ENCODE assay signal across 21 cellular contexts in genomic region chr6:166109608-166110007, GRCh38. TPM values are rescaled to one million over a fixed set of nuclear protein-coding genes. Genes with fewer than 3 reads are reported as not detected.
A peak's percentile ranks its signal among the peaks of the same experiment; 100 is the strongest.
DNase-seq lines count a peak whose midpoint lies in the region; ATAC-seq and TF ChIP-seq lines count a peak whose summit lies in the region.
"Had no signal": no experiment of that assay in that cellular context is flagged by ENCODE, and none has a peak within 500 bp of the region (broad histone marks: within the 10 kb centered on the region; RNA-seq: fewer than 3 reads in every experiment).

No MANE protein-coding gene starts in this region.

- intact Hi-C loops in mucosa of descending colon (cut with DNase I, micrococcal nuclease) = no loop called here
- intact Hi-C loops in psoas muscle (cut with DNase I) = loop anchor here in 1 of 2 donors (10.0 kb wide), 1 partner anchor 675 kb away; no protein-coding TSS in a partner anchor
- intact Hi-C loops in natural killer cell (cut with micrococcal nuclease) = no loop called here

- TF ChIP-seq CTCF in GM12865 (IDR thresholded peaks at IDR 0.05; ENCODE audit: insufficient read depth, low read depth, low read length, missing control alignments) (no peak), KMS-11 (conservative IDR thresholded peaks at IDR 0.05; ENCODE audit: low read depth, low read length) (no peak), mucosa of descending colon (IDR thresholded peaks at IDR 0.05) (no peak), psoas muscle (IDR thresholded peaks at IDR 0.05) (no peak), natural killer cell (IDR thresholded peaks at IDR 0.05) (no peak)

- 68 to 80% (median 72%) methylated on average over 2 of the region's 2 CpGs for WGBS in psoas muscle, 3 donors

- H3K4me3 Mint-ChIP-seq in natural killer cell = no peak overlapping the region
- H3K4me3 Mint-ChIP-seq: CD4-positive, alpha-beta memory T cell had no signal

- no peaks in the 10 kb centered on the region for H3K9me3 Mint-ChIP-seq in natural killer cell
- H3K9me3 Mint-ChIP-seq: CD4-positive, alpha-beta memory T cell had no signal

- H3K4me3 ChIP-seq in GM12865 (ENCODE audit: low read depth, low read length) (no peak overlapping the region), KMS-11 (IDR thresholded peaks at IDR 0.05; ENCODE audit: insufficient read depth, low read depth, low read length) (no peak overlapping the region), mucosa of descending colon (no peak overlapping the region), psoas muscle (no peak overlapping the region)
- H3K4me3 ChIP-seq: K562, SK-N-MC had no signal

- H3K79me2 ChIP-seq in KMS-11 (ENCODE audit: insufficient read depth, low read depth) = no peaks in the 10 kb centered on the region

- H3K9me3 ChIP-seq in mucosa of descending colon (no peaks in the 10 kb centered on the region), psoas muscle (no peaks in the 10 kb centered on the region)
- H3K9me3 ChIP-seq: BE2C had no signal

- ATAC-seq in GM18868 (IDR thresholded peaks at IDR 0.05; ENCODE audit: unreplicated experiment) (peak; percentile 79), GM21786 (IDR thresholded peaks at IDR 0.05; ENCODE audit: unreplicated experiment) (peak; percentile 60), mucosa of descending colon (no peak), psoas muscle (no peak), natural killer cell (no peak)
- ATAC-seq: K562 had no signal

- peak; percentile 34 for DNase-seq in GM12865 (ENCODE audit: low read depth)
- no peak for DNase-seq in activated CD4-positive, alpha-beta T cell treated with anti-CD3 and anti-CD28 coated beads for 1 hour
- no peak for DNase-seq in mucosa of descending colon
- DNase-seq in psoas muscle = no peak
- no peak for DNase-seq in natural killer cell
- DNase-seq: BE2C; Calu3; CD4-positive, alpha-beta memory T cell; H7; NCI-H1048; NCI-H1694; NCI-H345; NCI-H526 treated with DMSO at 0.1 percent for 48 hours; Right ventricle myocardium superior had no signal

- no peak overlapping the region for H2AFZ ChIP-seq in KMS-11 (ENCODE audit: low read depth)

- H3K36me3 ChIP-seq in KMS-11 (ENCODE audit: insufficient read depth) (no peaks in the 10 kb centered on the region), mucosa of descending colon (ENCODE audit: low read depth) (no peaks in the 10 kb centered on the region), psoas muscle (ENCODE audit: insufficient read depth in 1 of 2, low read depth in 1 of 2) (no peaks in the 10 kb centered on the region)
- H3K36me3 ChIP-seq: BE2C had no signal

- no peaks in the 10 kb centered on the region for H3K36me3 Mint-ChIP-seq in natural killer cell
- H3K36me3 Mint-ChIP-seq: CD4-positive, alpha-beta memory T cell had no signal

- H3K27ac Mint-ChIP-seq in natural killer cell = no peak overlapping the region
- H3K27ac Mint-ChIP-seq: CD4-positive, alpha-beta memory T cell had no signal

- no peaks in the 10 kb centered on the region; the same call in 1 of the 2 replicates for H4K20me1 ChIP-seq in KMS-11 (ENCODE audit: insufficient read depth)

- peaks cover 6 to 7% of the 10 kb centered on the region in 2 donors for H3K4me1 Mint-ChIP-seq in natural killer cell

- no peak overlapping the region for H3K9ac ChIP-seq in KMS-11

- peaks cover 20% of the 10 kb centered on the region for H3K4me1 ChIP-seq in KMS-11 (ENCODE audit: low read depth, poor library complexity, severe bottlenecking)
- no peaks in the 10 kb centered on the region for H3K4me1 ChIP-seq in mucosa of descending colon (ENCODE audit: low read depth)
- H3K4me1 ChIP-seq in psoas muscle = no peaks in the 10 kb centered on the region
- H3K4me1 ChIP-seq: BE2C had no signal

- H3K27me3 ChIP-seq in KMS-11 (ENCODE audit: insufficient read depth, low read depth) (no peaks in the 10 kb centered on the region), psoas muscle (ENCODE audit: insufficient read depth in 3 of 3, low read length in 2 of 3) (no peaks in the 10 kb centered on the region)

- peak overlapping the region; percentile 46 for H3K4me2 ChIP-seq in KMS-11

- H3K27ac ChIP-seq in KMS-11 (no peak overlapping the region), psoas muscle (no peak overlapping the region)
- H3K27ac ChIP-seq: 22Rv1, SK-N-MC had no signal

- H3K27me3 Mint-ChIP-seq in natural killer cell (ENCODE audit: low read depth in 2 of 2) = peaks cover 35 to 61% of the 10 kb centered on the region in 2 donors

RNA-seq across cellular contexts. Expression of gene TBXT, which starts 58.0 kb away (rescaled TPM):
- total RNA-seq in mucosa of descending colon (not detected), psoas muscle (not detected), natural killer cell (not detected)
- not detected for polyA plus RNA-seq in psoas muscle
- total RNA-seq: Calu3; CD4-positive, alpha-beta memory T cell; K562; Right ventricle myocardium superior had no signal
- polyA plus RNA-seq: AG04450; CD4-positive, alpha-beta memory T cell; K562 had no signal

Comparison
In these comparisons a context has a peak if more than half of its experiments do, and no peak if none do; other contexts are left out.
1. ATAC-seq: peak in GM18868 (single experiment) and GM21786 (single experiment); none in mucosa of descending colon (single experiment), psoas muscle (0 of 4) and natural killer cell (0 of 3).